ENCODE assay signal across 1 cellular context in the genomic region with DNA sequence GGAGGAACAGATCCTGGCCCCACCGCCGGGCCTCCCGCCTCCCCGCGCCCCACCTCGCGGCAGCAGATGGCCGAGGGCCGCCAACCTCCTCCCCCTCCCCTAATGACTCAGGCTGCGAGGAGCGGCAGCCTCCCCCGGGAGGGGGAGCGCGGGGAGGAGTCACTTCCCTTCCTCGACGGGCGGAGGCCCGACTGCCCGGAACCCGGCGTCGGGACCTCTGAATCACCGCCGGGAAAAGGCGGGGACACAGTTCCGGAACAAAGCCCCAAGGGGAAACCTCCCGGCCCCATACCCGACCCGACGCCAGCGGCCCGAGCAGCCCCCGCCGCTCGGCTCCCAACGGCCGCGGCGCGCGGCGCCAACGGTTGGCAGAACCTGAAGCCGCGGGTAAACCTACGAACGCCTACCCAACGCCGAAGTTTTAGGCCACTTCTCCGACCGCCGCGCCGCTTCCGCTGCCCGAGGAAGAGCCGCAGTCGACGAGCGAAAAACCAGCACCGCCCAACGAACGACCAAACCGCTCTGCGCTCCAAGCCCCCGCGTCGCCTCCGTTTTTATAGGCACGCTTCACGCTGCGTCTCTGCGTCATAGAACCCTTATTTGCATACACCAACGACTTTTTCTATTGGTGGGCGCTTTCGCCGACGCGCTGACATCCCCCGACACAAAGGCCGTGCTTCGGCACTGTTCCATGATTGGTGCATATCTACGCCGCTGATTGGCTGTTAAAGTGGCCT.
A peak's percentile ranks its signal among the peaks of the same experiment; 100 is the strongest.
TF ChIP-seq lines count a peak whose summit lies in the region.

No MANE protein-coding gene starts in this region.

TF ChIP-seq in K562, 482 proteins besides CTCF, POLR2A, EP300 and RAD21 (continued from another document and continues in another):
- TF ChIP-seq, protein P1, sequence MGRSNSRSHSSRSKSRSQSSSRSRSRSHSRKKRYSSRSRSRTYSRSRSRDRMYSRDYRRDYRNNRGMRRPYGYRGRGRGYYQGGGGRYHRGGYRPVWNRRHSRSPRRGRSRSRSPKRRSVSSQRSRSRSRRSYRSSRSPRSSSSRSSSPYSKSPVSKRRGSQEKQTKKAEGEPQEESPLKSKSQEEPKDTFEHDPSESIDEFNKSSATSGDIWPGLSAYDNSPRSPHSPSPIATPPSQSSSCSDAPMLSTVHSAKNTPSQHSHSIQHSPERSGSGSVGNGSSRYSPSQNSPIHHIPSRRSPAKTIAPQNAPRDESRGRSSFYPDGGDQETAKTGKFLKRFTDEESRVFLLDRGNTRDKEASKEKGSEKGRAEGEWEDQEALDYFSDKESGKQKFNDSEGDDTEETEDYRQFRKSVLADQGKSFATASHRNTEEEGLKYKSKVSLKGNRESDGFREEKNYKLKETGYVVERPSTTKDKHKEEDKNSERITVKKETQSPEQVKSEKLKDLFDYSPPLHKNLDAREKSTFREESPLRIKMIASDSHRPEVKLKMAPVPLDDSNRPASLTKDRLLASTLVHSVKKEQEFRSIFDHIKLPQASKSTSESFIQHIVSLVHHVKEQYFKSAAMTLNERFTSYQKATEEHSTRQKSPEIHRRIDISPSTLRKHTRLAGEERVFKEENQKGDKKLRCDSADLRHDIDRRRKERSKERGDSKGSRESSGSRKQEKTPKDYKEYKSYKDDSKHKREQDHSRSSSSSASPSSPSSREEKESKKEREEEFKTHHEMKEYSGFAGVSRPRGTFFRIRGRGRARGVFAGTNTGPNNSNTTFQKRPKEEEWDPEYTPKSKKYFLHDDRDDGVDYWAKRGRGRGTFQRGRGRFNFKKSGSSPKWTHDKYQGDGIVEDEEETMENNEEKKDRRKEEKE (IDR thresholded peaks at IDR 0.05; ENCODE audit: borderline replicate concordance in 1 of 2, control insufficient read depth in 1 of 2, low read depth in 2 of 2, low read length in 1 of 2) = peak in 1 of 2 experiments; percentile 97; a peak in 2 of 4 replicates
- TF ChIP-seq ZNF318 (IDR thresholded peaks at IDR 0.05; ENCODE audit: borderline replicate concordance in 1 of 2, low read depth in 1 of 2) (no peak), CAMTA2 (CRISPR knock-in tag; conservative IDR thresholded peaks at IDR 0.05) (0 out of 2 replicates have a peak, but pooled peaks have one; percentile 34), TAF1 (IDR thresholded peaks at IDR 0.05; ENCODE audit: control insufficient read depth, extremely low read depth, insufficient read depth, low read length, severe bottlenecking) (peak; percentile 99), CHD2 (IDR thresholded peaks at IDR 0.05; ENCODE audit: low read depth, low read length) (peak; percentile 59), FOS (IDR thresholded peaks at IDR 0.05; ENCODE audit: extremely low read depth, insufficient read length) (peak; percentile 96), MLX (CRISPR knock-in tag; conservative IDR thresholded peaks at IDR 0.05) (0 out of 4 replicates have a peak, but pooled peaks of 1 of the 2 experiments have one; percentile 58), TARDBP (IDR thresholded peaks at IDR 0.05) (peak; percentile 70; the same call in 1 of the 2 replicates), PRPF4 (IDR thresholded peaks at IDR 0.05; ENCODE audit: insufficient read depth, low read depth, low read length, poor library complexity, severe bottlenecking) (peak; percentile 100), ZKSCAN8 (CRISPR knock-in tag; IDR thresholded peaks at IDR 0.05) (no peak), U2AF1 (optimal IDR thresholded peaks at IDR 0.05; ENCODE audit: low read depth, low read length) (peak; percentile 100), HNRNPK (IDR thresholded peaks at IDR 0.05; ENCODE audit: low read depth, low read length, poor library complexity, severe bottlenecking) (peak; percentile 31), ZNF507 (tag; conservative IDR thresholded peaks at IDR 0.05) (no peak), FOXK2 (conservative IDR thresholded peaks at IDR 0.05 in 1 of 2, IDR thresholded peaks at IDR 0.05 in 1 of 2; ENCODE audit: low read depth in 2 of 2) (peak; percentile 59 to 71; a peak in 3 of 4 replicates), DPF2 (IDR thresholded peaks at IDR 0.05) (peak; percentile 67; the same call in 1 of the 2 replicates), ATF7 (IDR thresholded peaks at IDR 0.05) (peak; percentile 86; the same call in 1 of the 2 replicates)
- TF ChIP-seq, protein P2, sequence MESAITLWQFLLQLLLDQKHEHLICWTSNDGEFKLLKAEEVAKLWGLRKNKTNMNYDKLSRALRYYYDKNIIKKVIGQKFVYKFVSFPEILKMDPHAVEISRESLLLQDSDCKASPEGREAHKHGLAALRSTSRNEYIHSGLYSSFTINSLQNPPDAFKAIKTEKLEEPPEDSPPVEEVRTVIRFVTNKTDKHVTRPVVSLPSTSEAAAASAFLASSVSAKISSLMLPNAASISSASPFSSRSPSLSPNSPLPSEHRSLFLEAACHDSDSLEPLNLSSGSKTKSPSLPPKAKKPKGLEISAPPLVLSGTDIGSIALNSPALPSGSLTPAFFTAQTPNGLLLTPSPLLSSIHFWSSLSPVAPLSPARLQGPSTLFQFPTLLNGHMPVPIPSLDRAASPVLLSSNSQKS (CRISPR knock-in tag; IDR thresholded peaks at IDR 0.05) = no peak
- TF ChIP-seq, protein P3, sequence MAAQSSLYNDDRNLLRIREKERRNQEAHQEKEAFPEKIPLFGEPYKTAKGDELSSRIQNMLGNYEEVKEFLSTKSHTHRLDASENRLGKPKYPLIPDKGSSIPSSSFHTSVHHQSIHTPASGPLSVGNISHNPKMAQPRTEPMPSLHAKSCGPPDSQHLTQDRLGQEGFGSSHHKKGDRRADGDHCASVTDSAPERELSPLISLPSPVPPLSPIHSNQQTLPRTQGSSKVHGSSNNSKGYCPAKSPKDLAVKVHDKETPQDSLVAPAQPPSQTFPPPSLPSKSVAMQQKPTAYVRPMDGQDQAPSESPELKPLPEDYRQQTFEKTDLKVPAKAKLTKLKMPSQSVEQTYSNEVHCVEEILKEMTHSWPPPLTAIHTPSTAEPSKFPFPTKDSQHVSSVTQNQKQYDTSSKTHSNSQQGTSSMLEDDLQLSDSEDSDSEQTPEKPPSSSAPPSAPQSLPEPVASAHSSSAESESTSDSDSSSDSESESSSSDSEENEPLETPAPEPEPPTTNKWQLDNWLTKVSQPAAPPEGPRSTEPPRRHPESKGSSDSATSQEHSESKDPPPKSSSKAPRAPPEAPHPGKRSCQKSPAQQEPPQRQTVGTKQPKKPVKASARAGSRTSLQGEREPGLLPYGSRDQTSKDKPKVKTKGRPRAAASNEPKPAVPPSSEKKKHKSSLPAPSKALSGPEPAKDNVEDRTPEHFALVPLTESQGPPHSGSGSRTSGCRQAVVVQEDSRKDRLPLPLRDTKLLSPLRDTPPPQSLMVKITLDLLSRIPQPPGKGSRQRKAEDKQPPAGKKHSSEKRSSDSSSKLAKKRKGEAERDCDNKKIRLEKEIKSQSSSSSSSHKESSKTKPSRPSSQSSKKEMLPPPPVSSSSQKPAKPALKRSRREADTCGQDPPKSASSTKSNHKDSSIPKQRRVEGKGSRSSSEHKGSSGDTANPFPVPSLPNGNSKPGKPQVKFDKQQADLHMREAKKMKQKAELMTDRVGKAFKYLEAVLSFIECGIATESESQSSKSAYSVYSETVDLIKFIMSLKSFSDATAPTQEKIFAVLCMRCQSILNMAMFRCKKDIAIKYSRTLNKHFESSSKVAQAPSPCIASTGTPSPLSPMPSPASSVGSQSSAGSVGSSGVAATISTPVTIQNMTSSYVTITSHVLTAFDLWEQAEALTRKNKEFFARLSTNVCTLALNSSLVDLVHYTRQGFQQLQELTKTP (IDR thresholded peaks at IDR 0.05; ENCODE audit: low read depth in 1 of 2, partially characterized antibody in 2 of 2) = peak in 1 of 2 experiments; percentile 89
- TF ChIP-seq, protein P4, sequence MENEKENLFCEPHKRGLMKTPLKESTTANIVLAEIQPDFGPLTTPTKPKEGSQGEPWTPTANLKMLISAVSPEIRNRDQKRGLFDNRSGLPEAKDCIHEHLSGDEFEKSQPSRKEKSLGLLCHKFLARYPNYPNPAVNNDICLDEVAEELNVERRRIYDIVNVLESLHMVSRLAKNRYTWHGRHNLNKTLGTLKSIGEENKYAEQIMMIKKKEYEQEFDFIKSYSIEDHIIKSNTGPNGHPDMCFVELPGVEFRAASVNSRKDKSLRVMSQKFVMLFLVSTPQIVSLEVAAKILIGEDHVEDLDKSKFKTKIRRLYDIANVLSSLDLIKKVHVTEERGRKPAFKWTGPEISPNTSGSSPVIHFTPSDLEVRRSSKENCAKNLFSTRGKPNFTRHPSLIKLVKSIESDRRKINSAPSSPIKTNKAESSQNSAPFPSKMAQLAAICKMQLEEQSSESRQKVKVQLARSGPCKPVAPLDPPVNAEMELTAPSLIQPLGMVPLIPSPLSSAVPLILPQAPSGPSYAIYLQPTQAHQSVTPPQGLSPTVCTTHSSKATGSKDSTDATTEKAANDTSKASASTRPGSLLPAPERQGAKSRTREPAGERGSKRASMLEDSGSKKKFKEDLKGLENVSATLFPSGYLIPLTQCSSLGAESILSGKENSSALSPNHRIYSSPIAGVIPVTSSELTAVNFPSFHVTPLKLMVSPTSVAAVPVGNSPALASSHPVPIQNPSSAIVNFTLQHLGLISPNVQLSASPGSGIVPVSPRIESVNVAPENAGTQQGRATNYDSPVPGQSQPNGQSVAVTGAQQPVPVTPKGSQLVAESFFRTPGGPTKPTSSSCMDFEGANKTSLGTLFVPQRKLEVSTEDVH (IDR thresholded peaks at IDR 0.05; ENCODE audit: low read depth, partially characterized antibody) = peak; percentile 26
- TF ChIP-seq, protein P5, sequence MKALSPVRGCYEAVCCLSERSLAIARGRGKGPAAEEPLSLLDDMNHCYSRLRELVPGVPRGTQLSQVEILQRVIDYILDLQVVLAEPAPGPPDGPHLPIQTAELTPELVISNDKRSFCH (CRISPR knock-in tag; IDR thresholded peaks at IDR 0.05) = no peak
- TF ChIP-seq, protein P5 (tag; IDR thresholded peaks at IDR 0.05) = peak; percentile 84
- TF ChIP-seq, protein P6, sequence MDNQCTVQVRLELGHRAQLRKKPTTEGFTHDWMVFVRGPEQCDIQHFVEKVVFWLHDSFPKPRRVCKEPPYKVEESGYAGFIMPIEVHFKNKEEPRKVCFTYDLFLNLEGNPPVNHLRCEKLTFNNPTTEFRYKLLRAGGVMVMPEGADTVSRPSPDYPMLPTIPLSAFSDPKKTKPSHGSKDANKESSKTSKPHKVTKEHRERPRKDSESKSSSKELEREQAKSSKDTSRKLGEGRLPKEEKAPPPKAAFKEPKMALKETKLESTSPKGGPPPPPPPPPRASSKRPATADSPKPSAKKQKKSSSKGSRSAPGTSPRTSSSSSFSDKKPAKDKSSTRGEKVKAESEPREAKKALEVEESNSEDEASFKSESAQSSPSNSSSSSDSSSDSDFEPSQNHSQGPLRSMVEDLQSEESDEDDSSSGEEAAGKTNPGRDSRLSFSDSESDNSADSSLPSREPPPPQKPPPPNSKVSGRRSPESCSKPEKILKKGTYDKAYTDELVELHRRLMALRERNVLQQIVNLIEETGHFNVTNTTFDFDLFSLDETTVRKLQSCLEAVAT (IDR thresholded peaks at IDR 0.05) = peak; percentile 98
